Comparison of ENCODE assay signal across 1 cellular context in the genomic region with DNA sequence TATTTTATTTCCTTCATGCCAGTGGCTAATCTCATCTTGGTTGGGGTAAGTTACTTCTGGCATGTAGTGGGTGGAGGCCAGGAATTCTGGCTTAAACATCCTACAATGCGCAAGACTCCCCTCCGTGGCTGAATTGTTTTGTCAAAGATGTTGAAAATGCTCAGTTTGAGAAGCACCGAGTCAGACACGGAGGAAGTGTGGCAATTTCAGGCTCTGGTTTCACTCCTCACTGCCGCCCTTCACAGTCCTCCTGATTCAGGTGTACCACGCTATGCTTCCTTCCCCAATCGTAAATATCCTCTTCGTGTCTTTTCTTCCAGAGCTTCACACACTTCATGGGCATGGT.
TF ChIP-seq lines count a peak whose summit lies in the region.

No MANE protein-coding gene starts in this region.

TF ChIP-seq in H1, 55 proteins besides CTCF, POLR2A, EP300 and RAD21 (continued from another document):
- TF ChIP-seq, protein P1, sequence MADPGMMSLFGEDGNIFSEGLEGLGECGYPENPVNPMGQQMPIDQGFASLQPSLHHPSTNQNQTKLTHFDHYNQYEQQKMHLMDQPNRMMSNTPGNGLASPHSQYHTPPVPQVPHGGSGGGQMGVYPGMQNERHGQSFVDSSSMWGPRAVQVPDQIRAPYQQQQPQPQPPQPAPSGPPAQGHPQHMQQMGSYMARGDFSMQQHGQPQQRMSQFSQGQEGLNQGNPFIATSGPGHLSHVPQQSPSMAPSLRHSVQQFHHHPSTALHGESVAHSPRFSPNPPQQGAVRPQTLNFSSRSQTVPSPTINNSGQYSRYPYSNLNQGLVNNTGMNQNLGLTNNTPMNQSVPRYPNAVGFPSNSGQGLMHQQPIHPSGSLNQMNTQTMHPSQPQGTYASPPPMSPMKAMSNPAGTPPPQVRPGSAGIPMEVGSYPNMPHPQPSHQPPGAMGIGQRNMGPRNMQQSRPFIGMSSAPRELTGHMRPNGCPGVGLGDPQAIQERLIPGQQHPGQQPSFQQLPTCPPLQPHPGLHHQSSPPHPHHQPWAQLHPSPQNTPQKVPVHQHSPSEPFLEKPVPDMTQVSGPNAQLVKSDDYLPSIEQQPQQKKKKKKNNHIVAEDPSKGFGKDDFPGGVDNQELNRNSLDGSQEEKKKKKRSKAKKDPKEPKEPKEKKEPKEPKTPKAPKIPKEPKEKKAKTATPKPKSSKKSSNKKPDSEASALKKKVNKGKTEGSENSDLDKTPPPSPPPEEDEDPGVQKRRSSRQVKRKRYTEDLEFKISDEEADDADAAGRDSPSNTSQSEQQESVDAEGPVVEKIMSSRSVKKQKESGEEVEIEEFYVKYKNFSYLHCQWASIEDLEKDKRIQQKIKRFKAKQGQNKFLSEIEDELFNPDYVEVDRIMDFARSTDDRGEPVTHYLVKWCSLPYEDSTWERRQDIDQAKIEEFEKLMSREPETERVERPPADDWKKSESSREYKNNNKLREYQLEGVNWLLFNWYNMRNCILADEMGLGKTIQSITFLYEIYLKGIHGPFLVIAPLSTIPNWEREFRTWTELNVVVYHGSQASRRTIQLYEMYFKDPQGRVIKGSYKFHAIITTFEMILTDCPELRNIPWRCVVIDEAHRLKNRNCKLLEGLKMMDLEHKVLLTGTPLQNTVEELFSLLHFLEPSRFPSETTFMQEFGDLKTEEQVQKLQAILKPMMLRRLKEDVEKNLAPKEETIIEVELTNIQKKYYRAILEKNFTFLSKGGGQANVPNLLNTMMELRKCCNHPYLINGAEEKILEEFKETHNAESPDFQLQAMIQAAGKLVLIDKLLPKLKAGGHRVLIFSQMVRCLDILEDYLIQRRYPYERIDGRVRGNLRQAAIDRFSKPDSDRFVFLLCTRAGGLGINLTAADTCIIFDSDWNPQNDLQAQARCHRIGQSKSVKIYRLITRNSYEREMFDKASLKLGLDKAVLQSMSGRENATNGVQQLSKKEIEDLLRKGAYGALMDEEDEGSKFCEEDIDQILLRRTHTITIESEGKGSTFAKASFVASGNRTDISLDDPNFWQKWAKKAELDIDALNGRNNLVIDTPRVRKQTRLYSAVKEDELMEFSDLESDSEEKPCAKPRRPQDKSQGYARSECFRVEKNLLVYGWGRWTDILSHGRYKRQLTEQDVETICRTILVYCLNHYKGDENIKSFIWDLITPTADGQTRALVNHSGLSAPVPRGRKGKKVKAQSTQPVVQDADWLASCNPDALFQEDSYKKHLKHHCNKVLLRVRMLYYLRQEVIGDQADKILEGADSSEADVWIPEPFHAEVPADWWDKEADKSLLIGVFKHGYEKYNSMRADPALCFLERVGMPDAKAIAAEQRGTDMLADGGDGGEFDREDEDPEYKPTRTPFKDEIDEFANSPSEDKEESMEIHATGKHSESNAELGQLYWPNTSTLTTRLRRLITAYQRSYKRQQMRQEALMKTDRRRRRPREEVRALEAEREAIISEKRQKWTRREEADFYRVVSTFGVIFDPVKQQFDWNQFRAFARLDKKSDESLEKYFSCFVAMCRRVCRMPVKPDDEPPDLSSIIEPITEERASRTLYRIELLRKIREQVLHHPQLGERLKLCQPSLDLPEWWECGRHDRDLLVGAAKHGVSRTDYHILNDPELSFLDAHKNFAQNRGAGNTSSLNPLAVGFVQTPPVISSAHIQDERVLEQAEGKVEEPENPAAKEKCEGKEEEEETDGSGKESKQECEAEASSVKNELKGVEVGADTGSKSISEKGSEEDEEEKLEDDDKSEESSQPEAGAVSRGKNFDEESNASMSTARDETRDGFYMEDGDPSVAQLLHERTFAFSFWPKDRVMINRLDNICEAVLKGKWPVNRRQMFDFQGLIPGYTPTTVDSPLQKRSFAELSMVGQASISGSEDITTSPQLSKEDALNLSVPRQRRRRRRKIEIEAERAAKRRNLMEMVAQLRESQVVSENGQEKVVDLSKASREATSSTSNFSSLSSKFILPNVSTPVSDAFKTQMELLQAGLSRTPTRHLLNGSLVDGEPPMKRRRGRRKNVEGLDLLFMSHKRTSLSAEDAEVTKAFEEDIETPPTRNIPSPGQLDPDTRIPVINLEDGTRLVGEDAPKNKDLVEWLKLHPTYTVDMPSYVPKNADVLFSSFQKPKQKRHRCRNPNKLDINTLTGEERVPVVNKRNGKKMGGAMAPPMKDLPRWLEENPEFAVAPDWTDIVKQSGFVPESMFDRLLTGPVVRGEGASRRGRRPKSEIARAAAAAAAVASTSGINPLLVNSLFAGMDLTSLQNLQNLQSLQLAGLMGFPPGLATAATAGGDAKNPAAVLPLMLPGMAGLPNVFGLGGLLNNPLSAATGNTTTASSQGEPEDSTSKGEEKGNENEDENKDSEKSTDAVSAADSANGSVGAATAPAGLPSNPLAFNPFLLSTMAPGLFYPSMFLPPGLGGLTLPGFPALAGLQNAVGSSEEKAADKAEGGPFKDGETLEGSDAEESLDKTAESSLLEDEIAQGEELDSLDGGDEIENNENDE (IDR thresholded peaks at IDR 0.05; ENCODE audit: insufficient replicate concordance, low read length): no peak
- TF ChIP-seq GABPA (IDR thresholded peaks at IDR 0.05; ENCODE audit: borderline replicate concordance, insufficient read depth, low read length): no peak
- TF ChIP-seq ASH2L (IDR thresholded peaks at IDR 0.05; ENCODE audit: low read length): no peak
- TF ChIP-seq, protein P2, sequence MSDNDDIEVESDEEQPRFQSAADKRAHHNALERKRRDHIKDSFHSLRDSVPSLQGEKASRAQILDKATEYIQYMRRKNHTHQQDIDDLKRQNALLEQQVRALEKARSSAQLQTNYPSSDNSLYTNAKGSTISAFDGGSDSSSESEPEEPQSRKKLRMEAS (IDR thresholded peaks at IDR 0.05): no peak
- no peak for TF ChIP-seq CREB1 (IDR thresholded peaks at IDR 0.05)
- no peak for TF ChIP-seq HDAC6 (IDR thresholded peaks at IDR 0.05; ENCODE audit: low read depth, low read length)
- no peak for TF ChIP-seq CBX5 (IDR thresholded peaks at IDR 0.05; ENCODE audit: low read depth, low read length)
- no peak for TF ChIP-seq KDM4A (IDR thresholded peaks at IDR 0.05; ENCODE audit: low read depth, low read length, severe bottlenecking)
- no peak for TF ChIP-seq BRCA1 (IDR thresholded peaks at IDR 0.05; ENCODE audit: low read depth, low read length)
